ENCODE assay signal across 8 cellular contexts in genomic region chr2:96260404-96261260, GRCh38. TPM values are rescaled to one million over a fixed set of nuclear protein-coding genes. Genes with fewer than 3 reads are reported as not detected.
DNase-seq lines count a peak whose midpoint lies in the region; ATAC-seq and TF ChIP-seq lines count a peak whose summit lies in the region.

No MANE protein-coding gene starts in this region.

- H3F3A ChIP-seq in SK-N-SH (replicated peaks; ENCODE audit: insufficient read depth): peaks cover 18% of the 10 kb centered on the region

- H3K27ac ChIP-seq in SK-N-SH (ENCODE audit: low read depth in 2 of 2, low read length in 1 of 2): peak overlapping the region; percentile 70

- H3K4me3 Mint-ChIP-seq in activated CD4-positive, alpha-beta T cell treated with anti-CD3 and anti-CD28 coated beads for 36 hours: no peak overlapping the region
- peak overlapping the region; percentile 7 for H3K4me3 Mint-ChIP-seq in stimulated activated effector memory CD8-positive, alpha-beta T cell treated with anti-CD3 and anti-CD28 coated beads, Interleukin-12 subunit alpha, Interleukin-12 subunit beta, amount 100 ng/mL, for 72 hours

- peak; percentile 67 for DNase-seq in activated CD4-positive, alpha-beta T cell treated with anti-CD3 and anti-CD28 coated beads for 36 hours
- no peak for DNase-seq in activated CD4-positive, alpha-beta T cell treated with anti-CD3 and anti-CD28 coated beads for 1 hour
- DNase-seq in Jurkat, Clone E6-1 (ENCODE audit: low read depth, low spot score): peak; percentile 25
- DNase-seq in SK-N-SH (peak; percentile 81), cerebellum (ENCODE audit: low spot score) (peak; percentile 73), left lobe of liver (ENCODE audit: low spot score) (peak; percentile 87)
- DNase-seq in stimulated activated effector memory CD8-positive, alpha-beta T cell treated with anti-CD3 and anti-CD28 coated beads, Interleukin-12 subunit alpha, Interleukin-12 subunit beta, amount 100 ng/mL, for 72 hours (ENCODE audit: low spot score in 2 of 2): no peak

- peaks cover 96% of the 10 kb centered on the region for H3K79me2 ChIP-seq in SK-N-SH (ENCODE audit: insufficient read depth)

- peaks cover 22% of the 10 kb centered on the region for H3K36me3 Mint-ChIP-seq in activated CD4-positive, alpha-beta T cell treated with anti-CD3 and anti-CD28 coated beads for 36 hours (ENCODE audit: low read depth)
- H3K36me3 Mint-ChIP-seq in stimulated activated effector memory CD8-positive, alpha-beta T cell treated with anti-CD3 and anti-CD28 coated beads, Interleukin-12 subunit alpha, Interleukin-12 subunit beta, amount 100 ng/mL, for 72 hours: peaks cover 59% of the 10 kb centered on the region

- H3K9me2 ChIP-seq in SK-N-SH: no peaks in the 10 kb centered on the region

- H3K27me3 Mint-ChIP-seq in activated CD4-positive, alpha-beta T cell treated with anti-CD3 and anti-CD28 coated beads for 36 hours: no peaks in the 10 kb centered on the region

- H3K4me1 ChIP-seq in SK-N-SH (ENCODE audit: control insufficient read depth in 1 of 2, insufficient read depth in 2 of 2, low read depth in 1 of 2, low read length in 1 of 2): peaks cover 34 to 50% of the 10 kb centered on the region in 2 experiments

- intact Hi-C loops in activated CD4-positive, alpha-beta T cell treated with anti-CD3 and anti-CD28 coated beads for 36 hours (cut with DNase I, micrococcal nuclease): loop anchor here in 1 of 2 experiments (10.0 kb wide), 1 partner anchor 1404 kb away; the partner anchor contains the start of genes ACTR1B and C2orf92

- peak; percentile 75 for ATAC-seq in activated CD4-positive, alpha-beta T cell treated with anti-CD3 and anti-CD28 coated beads for 36 hours
- ATAC-seq in left lobe of liver (peak; percentile 82), GM18517 (IDR thresholded peaks at IDR 0.05; ENCODE audit: unreplicated experiment) (no peak)
- peak; percentile 47 for ATAC-seq in stimulated activated effector memory CD8-positive, alpha-beta T cell treated with anti-CD3 and anti-CD28 coated beads, Interleukin-12 subunit alpha, Interleukin-12 subunit beta, amount 100 ng/mL, for 72 hours

- no peak overlapping the region for H3K4me3 ChIP-seq in Jurkat, Clone E6-1 (ENCODE audit: low read length)
- peak overlapping the region in 1 of 2 experiments; percentile 21; a peak in 3 of 4 replicates for H3K4me3 ChIP-seq in SK-N-SH (ENCODE audit: low read depth in 2 of 2, low read length in 1 of 2)

- H3K9me3 ChIP-seq in SK-N-SH: no peaks in the 10 kb centered on the region

- H3K9me3 Mint-ChIP-seq in activated CD4-positive, alpha-beta T cell treated with anti-CD3 and anti-CD28 coated beads for 36 hours (ENCODE audit: low read depth): no peaks in the 10 kb centered on the region
- H3K9me3 Mint-ChIP-seq in stimulated activated effector memory CD8-positive, alpha-beta T cell treated with anti-CD3 and anti-CD28 coated beads, Interleukin-12 subunit alpha, Interleukin-12 subunit beta, amount 100 ng/mL, for 72 hours: no peaks in the 10 kb centered on the region

- CTCF ChIA-PET in activated CD4-positive, alpha-beta T cell treated with anti-CD3 and anti-CD28 coated beads for 36 hours (lab: Charles Lee): interaction anchor here (1.0 kb wide), 1 partner anchor 55 kb away, joined by 4 read pairs; no protein-coding TSS in a partner anchor
- CTCF ChIA-PET in SK-N-SH (lab: Yijun Ruan, JAX): interaction anchor here (0.6 to 4.0 kb wide), 21 partner anchors 10 to 268 kb away, joined by 3 to 24 read pairs (median 4); partner anchors contain the start of gene ANKRD36C

- H3K4me2 ChIP-seq in SK-N-SH: peak overlapping the region; percentile 71

- no peak overlapping the region for H2AFZ ChIP-seq in SK-N-SH (ENCODE audit: low read depth)

- peak overlapping the region; percentile 35; the same call in 1 of the 2 replicates for H3K9ac ChIP-seq in SK-N-SH

- peak; percentile 61 for TF ChIP-seq RAD21 in SK-N-SH (IDR thresholded peaks at IDR 0.05; ENCODE audit: low read length)

- peak; percentile 70 for TF ChIP-seq CTCF in SK-N-SH (IDR thresholded peaks at IDR 0.05)

- POLR2A ChIA-PET in activated CD4-positive, alpha-beta T cell treated with anti-CD3 and anti-CD28 coated beads for 36 hours (lab: Charles Lee): no interaction called here
- POLR2A ChIA-PET in SK-N-SH (lab: Yijun Ruan, JAX): interaction anchor here (1.0 to 2.2 kb wide), 2 partner anchors 44 to 52 kb away, joined by 3 to 6 read pairs; partner anchors contain the start of gene STARD7

- H3K36me3 ChIP-seq in SK-N-SH (replicated peaks in 1 of 2; ENCODE audit: control insufficient read depth in 1 of 2, insufficient read depth in 2 of 2, low read length in 1 of 2): peaks cover 14 to 17% of the 10 kb centered on the region in 2 experiments

- peaks cover 77% of the 10 kb centered on the region for H3K4me1 Mint-ChIP-seq in activated CD4-positive, alpha-beta T cell treated with anti-CD3 and anti-CD28 coated beads for 36 hours
- H3K4me1 Mint-ChIP-seq in stimulated activated effector memory CD8-positive, alpha-beta T cell treated with anti-CD3 and anti-CD28 coated beads, Interleukin-12 subunit alpha, Interleukin-12 subunit beta, amount 100 ng/mL, for 72 hours: peaks cover 41% of the 10 kb centered on the region

- H4K20me1 ChIP-seq in SK-N-SH (ENCODE audit: insufficient read depth): peaks cover 59% of the 10 kb centered on the region

- TF ChIP-seq EP300 in SK-N-SH (IDR thresholded peaks at IDR 0.05; ENCODE audit: borderline replicate concordance in 1 of 2, low read depth in 1 of 2, low read length in 1 of 2): 0 out of 4 replicates have a peak, but pooled peaks of 1 of the 2 experiments have one; percentile 6

- 25% methylated on average over 9 of the region's 9 CpGs for WGBS in SK-N-SH (ENCODE audit: low lambda C conversion rate)

- no peaks in the 10 kb centered on the region for H3K27me3 ChIP-seq in SK-N-SH (ENCODE audit: insufficient read depth)

- H3K27ac Mint-ChIP-seq in activated CD4-positive, alpha-beta T cell treated with anti-CD3 and anti-CD28 coated beads for 36 hours: peak overlapping the region; percentile 88
- H3K27ac Mint-ChIP-seq in stimulated activated effector memory CD8-positive, alpha-beta T cell treated with anti-CD3 and anti-CD28 coated beads, Interleukin-12 subunit alpha, Interleukin-12 subunit beta, amount 100 ng/mL, for 72 hours: peak overlapping the region; percentile 84

TF ChIP-seq in SK-N-SH, 30 proteins besides CTCF, POLR2A, EP300 and RAD21 (continues in another document):
- TF ChIP-seq, protein P1, sequence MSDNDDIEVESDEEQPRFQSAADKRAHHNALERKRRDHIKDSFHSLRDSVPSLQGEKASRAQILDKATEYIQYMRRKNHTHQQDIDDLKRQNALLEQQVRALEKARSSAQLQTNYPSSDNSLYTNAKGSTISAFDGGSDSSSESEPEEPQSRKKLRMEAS (IDR thresholded peaks at IDR 0.05; ENCODE audit: low read depth): no peak
- TF ChIP-seq FOXJ3 (CRISPR knock-in tag; IDR thresholded peaks at IDR 0.05) (no peak), SMC3 (IDR thresholded peaks at IDR 0.05; ENCODE audit: low read depth, low read length) (peak; percentile 64), CHD2 (IDR thresholded peaks at IDR 0.05; ENCODE audit: low read length, partially characterized antibody) (peak; percentile 47), SIN3A (IDR thresholded peaks at IDR 0.05; ENCODE audit: borderline replicate concordance, low read depth, low read length) (0 out of 2 replicates have a peak, but pooled peaks have one; percentile 14), FOXM1 (IDR thresholded peaks at IDR 0.05; ENCODE audit: low read depth) (no peak), MXI1 (IDR thresholded peaks at IDR 0.05; ENCODE audit: low read depth, low read length) (0 out of 2 replicates have a peak, but pooled peaks have one; percentile 16), TCF12 (IDR thresholded peaks at IDR 0.05) (peak; percentile 29), ELF1 (IDR thresholded peaks at IDR 0.05) (0 out of 2 replicates have a peak, but pooled peaks have one; percentile 33), USF1 (IDR thresholded peaks at IDR 0.05; ENCODE audit: borderline replicate concordance, low read depth) (peak; percentile 30; the same call in 1 of the 2 replicates), GABPA (IDR thresholded peaks at IDR 0.05; ENCODE audit: low read depth) (peak; percentile 34; the same call in 1 of the 2 replicates)

RNA-seq across cellular contexts. Expression of gene TMEM127, which starts 5.2 kb away (rescaled TPM):
- total RNA-seq in activated CD4-positive, alpha-beta T cell treated with anti-CD3 and anti-CD28 coated beads for 36 hours: 10 to 100 TPM; 16.6 to 17.9 TPM
- polyA plus RNA-seq in Jurkat, Clone E6-1 (2012; ENCODE audit: insufficient read depth, insufficient read length): 12.6 TPM
- 40.9 and 47.9 TPM in 2 replicates for polyA plus RNA-seq in SK-N-SH (2012; rRNA removed)
- polyA plus RNA-seq in SK-N-SH (2012; cell fraction: cytosol; rRNA removed): 25.6 and 37.1 TPM in 2 replicates
- 20.5 and 32.1 TPM in 2 replicates for polyA plus RNA-seq in SK-N-SH (2012; cell fraction: nucleus; rRNA removed)
- 19.7 TPM for total RNA-seq in cerebellum
- 30.6 TPM for total RNA-seq in left lobe of liver

RNA-seq across cellular contexts. Expression of gene CIAO1, which starts 5.4 kb away (rescaled TPM):
- 10 to 100 TPM; 72.1 to 77.6 TPM for total RNA-seq in activated CD4-positive, alpha-beta T cell treated with anti-CD3 and anti-CD28 coated beads for 36 hours
- polyA plus RNA-seq in Jurkat, Clone E6-1 (2012; ENCODE audit: insufficient read depth, insufficient read length): 78.8 TPM
- 120 and 158 TPM in 2 replicates for polyA plus RNA-seq in SK-N-SH (2012; rRNA removed)
- polyA plus RNA-seq in SK-N-SH (2012; cell fraction: cytosol; rRNA removed): 85.4 and 125 TPM in 2 replicates
- 188 and 242 TPM in 2 replicates for polyA plus RNA-seq in SK-N-SH (2012; cell fraction: nucleus; rRNA removed)
- total RNA-seq in cerebellum (69.5 TPM), left lobe of liver (45.0 TPM)

RNA-seq across cellular contexts. Expression of gene SNRNP200, which starts 44.7 kb away (rescaled TPM):
- 100 to 1,000 TPM; 176 to 198 TPM for total RNA-seq in activated CD4-positive, alpha-beta T cell treated with anti-CD3 and anti-CD28 coated beads for 36 hours
- polyA plus RNA-seq in Jurkat, Clone E6-1 (2012; ENCODE audit: insufficient read depth, insufficient read length): 189 TPM
- 165 and 177 TPM in 2 replicates for polyA plus RNA-seq in SK-N-SH (2012; rRNA removed)
- polyA plus RNA-seq in SK-N-SH (2012; cell fraction: cytosol; rRNA removed): 104 and 134 TPM in 2 replicates
- polyA plus RNA-seq in SK-N-SH (2012; cell fraction: nucleus; rRNA removed): 437 and 481 TPM in 2 replicates
- total RNA-seq in cerebellum (74.8 TPM), left lobe of liver (49.7 TPM)

RNA-seq across cellular contexts. Expression of gene STARD7, which starts 52.0 kb away (rescaled TPM):
- 100 to 1,000 TPM; 151 to 173 TPM for total RNA-seq in activated CD4-positive, alpha-beta T cell treated with anti-CD3 and anti-CD28 coated beads for 36 hours
- polyA plus RNA-seq in Jurkat, Clone E6-1 (2012; ENCODE audit: insufficient read depth, insufficient read length): 82.0 TPM
- 36.1 and 45.8 TPM in 2 replicates for polyA plus RNA-seq in SK-N-SH (2012; rRNA removed)
- 51.1 and 53.2 TPM in 2 replicates for polyA plus RNA-seq in SK-N-SH (2012; cell fraction: cytosol; rRNA removed)
- polyA plus RNA-seq in SK-N-SH (2012; cell fraction: nucleus; rRNA removed): 32.7 and 48.4 TPM in 2 replicates
- total RNA-seq in cerebellum: 121 TPM
- total RNA-seq in left lobe of liver: 67.6 TPM

Comparison
In these comparisons a context has a peak if more than half of its experiments do, and no peak if none do; other contexts are left out.
1. DNase-seq: peak in activated CD4-positive, alpha-beta T cell treated with anti-CD3 and anti-CD28 coated beads for 36 hours (single experiment), Jurkat, Clone E6-1 (single experiment), SK-N-SH (single experiment), cerebellum (single experiment) and left lobe of liver (single experiment); none in activated CD4-positive, alpha-beta T cell treated with anti-CD3 and anti-CD28 coated beads for 1 hour (single experiment) and stimulated activated effector memory CD8-positive, alpha-beta T cell treated with anti-CD3 and anti-CD28 coated beads, Interleukin-12 subunit alpha, Interleukin-12 subunit beta, amount 100 ng/mL, for 72 hours (0 of 2).